36 cellular contexts compared by ENCODE assay signal in the genomic region with DNA sequence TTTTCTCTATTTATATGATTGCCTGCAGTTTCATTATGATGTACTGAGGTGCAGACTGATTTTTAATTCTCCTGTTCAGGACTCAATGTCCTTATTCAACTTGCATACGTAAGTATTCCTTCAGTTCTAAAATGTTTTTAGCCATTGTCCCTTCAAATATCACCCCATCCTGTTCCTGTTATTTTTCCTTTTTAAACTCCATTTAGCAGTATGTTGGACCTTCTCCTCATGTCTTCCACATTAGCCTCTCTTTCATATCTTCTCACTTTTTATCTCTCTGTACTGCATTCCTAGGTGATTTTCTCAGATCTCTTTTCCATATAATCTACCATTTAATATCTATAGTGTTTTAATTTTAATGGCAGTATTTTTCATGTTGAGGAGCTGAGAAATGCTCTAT.
"Had no signal": no experiment of that assay in that cellular context is flagged by ENCODE, and none has a peak within 500 bp of the region (broad histone marks: within the 10 kb centered on the region; RNA-seq: fewer than 3 reads in every experiment).

No MANE protein-coding gene starts in this region.

- H3K79me2 ChIP-seq: hepatocyte had no signal

- ATAC-seq: activated CD4-positive, CD25-positive, alpha-beta regulatory T cell treated with anti-CD3 and anti-CD28 coated beads, Interleukin-2, amount 50 U/mL, for 24 hours; activated CD8-positive, alpha-beta T cell treated with anti-CD3 and anti-CD28 coated beads for 36 hours; activated naive CD8-positive, alpha-beta T cell treated with anti-CD3 and anti-CD28 coated beads, Interleukin-2, amount 50 U/mL, for 24 hours; activated T-cell treated with anti-CD3 and anti-CD28 coated beads, Interleukin-2, amount 50 U/mL, for 4 hours; activated T-helper 17 cell treated with anti-CD3 and anti-CD28 coated beads, Interleukin-2, amount 50 U/mL, for 72 hours; esophagus mucosa; foreskin keratinocyte; gastrocnemius medialis; heart left ventricle; T-helper 17 cell had no signal

- H3K4me1 ChIP-seq: adrenal gland, ascending aorta, breast epithelium, foreskin keratinocyte, gastrocnemius medialis, heart left ventricle had no signal

- H3K27me3 Mint-ChIP-seq: activated B cell treated with CpG ODN at 0.5 μM for 24 hours; activated CD8-positive, alpha-beta T cell treated with anti-CD3 and anti-CD28 coated beads for 36 hours; activated naive CD4-positive, alpha-beta T cell treated with anti-CD3 and anti-CD28 coated beads, Interleukin-2, amount 50 U/mL, for 24 hours; activated naive CD8-positive, alpha-beta T cell treated with anti-CD3 and anti-CD28 coated beads for 36 hours; activated naive CD8-positive, alpha-beta T cell treated with anti-CD3 and anti-CD28 coated beads, Interleukin-2, amount 50 U/mL, for 24 hours; activated T-helper 17 cell treated with anti-CD3 and anti-CD28 coated beads, Interleukin-2, amount 50 U/mL, for 72 hours; dendritic cell treated with granulocyte-macrophage colony-stimulating factor and Interleukin-4, amounts not matched to agents 40 ng/mL and 50 ng/mL, for 4 days; T-helper 17 cell had no signal

- H3K27ac Mint-ChIP-seq: activated B cell treated with CpG ODN at 0.5 μM for 24 hours; activated CD8-positive, alpha-beta T cell treated with anti-CD3 and anti-CD28 coated beads for 36 hours; activated naive CD4-positive, alpha-beta T cell treated with anti-CD3 and anti-CD28 coated beads, Interleukin-2, amount 50 U/mL, for 24 hours; activated naive CD8-positive, alpha-beta T cell treated with anti-CD3 and anti-CD28 coated beads for 36 hours; activated naive CD8-positive, alpha-beta T cell treated with anti-CD3 and anti-CD28 coated beads, Interleukin-2, amount 50 U/mL, for 24 hours; activated T-helper 17 cell treated with anti-CD3 and anti-CD28 coated beads, Interleukin-2, amount 50 U/mL, for 72 hours; brain; dendritic cell treated with granulocyte-macrophage colony-stimulating factor and Interleukin-4, amounts not matched to agents 40 ng/mL and 50 ng/mL, for 4 days; T-helper 17 cell; T-helper 2 cell treated with Interferon-gamma antibody and Interleukin-4, amounts not matched to agents 5 μg/mL and 100 μg/mL, for 36 hours had no signal

- H3K36me3 ChIP-seq: adrenal gland, breast epithelium, cardiac muscle cell, gastrocnemius medialis, WERI-Rb-1 had no signal

- H3K27me3 ChIP-seq: adrenal gland, ascending aorta, breast epithelium, cardiac muscle cell, foreskin keratinocyte, gastrocnemius medialis, heart left ventricle, hepatocyte had no signal

- H3K27ac ChIP-seq: adrenal gland, ascending aorta, breast epithelium, cardiac muscle cell, coronary artery, foreskin keratinocyte, gastrocnemius medialis, heart left ventricle, hepatocyte, WERI-Rb-1 had no signal

- H3K4me1 Mint-ChIP-seq: activated B cell treated with CpG ODN at 0.5 μM for 24 hours; activated T-helper 17 cell treated with anti-CD3 and anti-CD28 coated beads, Interleukin-2, amount 50 U/mL, for 72 hours; brain; T-helper 17 cell had no signal

- H3K4me3 ChIP-seq: adrenal gland, ascending aorta, breast epithelium, cardiac muscle cell, coronary artery, gastrocnemius medialis, heart left ventricle, hepatocyte had no signal

- DNase-seq: activated B cell treated with CpG ODN at 0.5 μM for 24 hours; activated CD4-positive, alpha-beta T cell treated with anti-CD3 and anti-CD28 coated beads for 48 hours; activated CD4-positive, alpha-beta T cell treated with anti-CD3 and anti-CD28 coated beads, Interleukin-2, amount 50 U/mL, for 1 hour; activated CD4-positive, alpha-beta T cell treated with anti-CD3 and anti-CD28 coated beads, Interleukin-2, amount 50 U/mL, for 48 hours; activated CD8-positive, alpha-beta memory T cell treated with anti-CD3 and anti-CD28 coated beads for 24 hours; activated CD8-positive, alpha-beta T cell treated with anti-CD3 and anti-CD28 coated beads for 36 hours; activated effector memory CD4-positive, alpha-beta T cell treated with Interleukin-2 at 50 U/mL for 16 hours; activated gamma-delta T cell treated with Interleukin-2 at 50 U/mL for 16 hours; activated naive CD4-positive, alpha-beta T cell treated with Interleukin-2 at 50 U/mL for 16 hours; activated naive CD8-positive, alpha-beta T cell treated with anti-CD3 and anti-CD28 coated beads for 36 hours; activated naive CD8-positive, alpha-beta T cell treated with anti-CD3 and anti-CD28 coated beads, Interleukin-2, amount 50 U/mL, for 24 hours; activated T-cell treated with anti-CD3 and anti-CD28 coated beads, Interleukin-2, amount 50 U/mL, for 4 hours; adrenal gland; central memory CD4-positive, alpha-beta T cell; cerebellar nuclear complex; effector CD4-positive, alpha-beta T cell; foreskin keratinocyte; gastrocnemius medialis; glutamatergic neuron; heart left ventricle; T-helper 1 cell; T-helper 17 cell; T1000; WERI-Rb-1 had no signal

- H2AFZ ChIP-seq: hepatocyte had no signal

- H3K4me2 ChIP-seq: hepatocyte had no signal

- H3K4me3 Mint-ChIP-seq: activated B cell treated with CpG ODN at 0.5 μM for 24 hours; activated CD8-positive, alpha-beta T cell treated with anti-CD3 and anti-CD28 coated beads for 36 hours; activated naive CD4-positive, alpha-beta T cell treated with anti-CD3 and anti-CD28 coated beads, Interleukin-2, amount 50 U/mL, for 24 hours; activated naive CD8-positive, alpha-beta T cell treated with anti-CD3 and anti-CD28 coated beads for 36 hours; activated naive CD8-positive, alpha-beta T cell treated with anti-CD3 and anti-CD28 coated beads, Interleukin-2, amount 50 U/mL, for 24 hours; activated T-cell treated with anti-CD3 and anti-CD28 coated beads, Interleukin-2, amount 50 U/mL, for 4 hours; activated T-helper 17 cell treated with anti-CD3 and anti-CD28 coated beads, Interleukin-2, amount 50 U/mL, for 72 hours; brain; dendritic cell treated with granulocyte-macrophage colony-stimulating factor and Interleukin-4, amounts not matched to agents 40 ng/mL and 50 ng/mL, for 4 days; T-helper 17 cell; T-helper 2 cell treated with Interferon-gamma antibody and Interleukin-4, amounts not matched to agents 5 μg/mL and 100 μg/mL, for 36 hours had no signal
